Comparison of ENCODE assay signal across 24 cellular contexts in genomic region chr10:124860426-124860825, GRCh38.
"Had no signal": no experiment of that assay in that cellular context is flagged by ENCODE, and none has a peak within 500 bp of the region (broad histone marks: within the 10 kb centered on the region; RNA-seq: fewer than 3 reads in every experiment).

No MANE protein-coding gene starts in this region.

- DNase-seq: activated effector memory CD4-positive, alpha-beta T cell treated with anti-CD3 and anti-CD28 coated beads, Interleukin-2, amount 50 U/mL, for 16 hours; activated effector memory CD4-positive, alpha-beta T cell treated with Interleukin-2 at 50 U/mL for 16 hours; activated gamma-delta T cell; activated gamma-delta T cell treated with Interleukin-2 at 50 U/mL for 16 hours; activated naive CD4-positive, alpha-beta T cell; activated naive CD4-positive, alpha-beta T cell treated with anti-CD3 and anti-CD28 coated beads for 36 hours; activated naive CD4-positive, alpha-beta T cell treated with anti-CD3 and anti-CD28 coated beads, Interleukin-2, amount 10 ng/mL, durations not matched to agents 7 days and 5 days; activated naive CD4-positive, alpha-beta T cell treated with anti-CD3 and anti-CD28 coated beads, Interleukin-2, amount 50 U/mL, for 16 hours; activated naive CD4-positive, alpha-beta T cell treated with Interleukin-2 at 50 U/mL for 16 hours; activated naive CD8-positive, alpha-beta T cell treated with anti-CD3 and anti-CD28 coated beads for 36 hours; activated naive CD8-positive, alpha-beta T cell treated with anti-CD3 and anti-CD28 coated beads, Interleukin-2, amount 10 ng/mL, durations not matched to agents 7 days and 5 days; activated naive CD8-positive, alpha-beta T cell treated with anti-CD3 and anti-CD28 coated beads, Interleukin-2, amount 50 U/mL, for 24 hours; activated T-cell treated with anti-CD3 and anti-CD28 coated beads, Interleukin-2, amount 50 U/mL, for 24 hours; activated T-cell treated with anti-CD3 and anti-CD28 coated beads, Interleukin-2, amount 50 U/mL, for 4 hours; activated T-cell treated with anti-CD3 and anti-CD28 coated beads, Interleukin-2, amount 50 U/mL, for 48 hours; activated T-cell treated with anti-CD3 and anti-CD28 coated beads, Interleukin-2, amount 50 U/mL, for 72 hours; amniotic stem cell; amygdala; anterior cingulate cortex; body of pancreas; brain microvascular endothelial cell; caudate nucleus; central memory CD4-positive, alpha-beta T cell; cerebellar nuclear complex had no signal
